Comparison of ENCODE assay signal across 18 cellular contexts in the genomic region with DNA sequence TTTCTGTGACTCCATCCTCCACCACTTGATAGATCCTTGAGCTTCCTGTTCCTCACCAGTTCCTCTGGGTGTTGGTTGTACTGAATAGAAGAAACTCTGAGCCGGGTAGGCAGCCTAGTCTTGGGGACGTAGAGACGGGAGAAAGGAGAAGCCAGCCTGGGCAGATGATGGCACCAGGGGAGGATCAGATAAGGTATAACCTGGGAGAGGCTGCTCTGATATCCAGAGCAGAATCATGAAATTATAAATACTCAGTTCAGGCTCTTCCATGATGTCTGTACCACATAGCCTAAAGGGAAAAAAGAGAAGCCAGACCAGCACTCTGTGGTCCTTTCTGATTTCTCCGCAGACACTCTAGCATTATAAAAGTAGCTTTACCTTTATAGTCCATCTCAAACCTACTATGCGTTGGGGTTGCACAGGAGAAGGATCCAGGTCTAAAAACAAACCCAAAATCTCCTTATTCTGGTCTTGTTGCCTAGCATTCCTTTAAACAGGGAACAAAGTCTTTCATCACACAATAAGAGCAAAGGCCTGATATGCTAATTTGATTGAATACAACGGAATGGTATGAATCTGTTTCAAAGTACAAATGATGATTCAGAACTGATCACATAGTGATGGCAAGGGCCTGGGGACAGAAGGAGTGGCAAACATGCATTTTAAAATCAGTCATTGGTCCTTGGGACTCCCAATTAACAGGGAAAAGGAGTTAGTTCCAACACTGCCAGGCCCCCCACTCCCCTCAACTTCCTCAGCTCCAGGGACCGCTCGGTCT. TPM values are rescaled to one million over a fixed set of nuclear protein-coding genes. Genes with fewer than 3 reads are reported as not detected.
A peak's percentile ranks its signal among the peaks of the same experiment; 100 is the strongest.
DNase-seq lines count a peak whose midpoint lies in the region; ATAC-seq, FAIRE-seq and TF ChIP-seq lines count a peak whose summit lies in the region.
"Had no signal": no experiment of that assay in that cellular context is flagged by ENCODE, and none has a peak within 500 bp of the region (broad histone marks: within the 10 kb centered on the region; RNA-seq: fewer than 3 reads in every experiment).

No MANE protein-coding gene starts in this region.

- no peak overlapping the region for H3K27ac Mint-ChIP-seq in T-helper 2 cell treated with Interferon-gamma antibody and Interleukin-4, amounts not matched to agents 5 μg/mL and 100 μg/mL, for 36 hours
- H3K27ac Mint-ChIP-seq in stimulated activated naive B cell treated with anti-CD40 and anti-IgM and Interleukin-4, amounts not matched to agents 10 μg/mL and 1 μg/mL and 100 μg/mL, for 72 hours = peak overlapping the region; percentile 7
- H3K27ac Mint-ChIP-seq: CD4-positive, alpha-beta T cell; memory B cell had no signal

- H3K36me3 ChIP-seq in WERI-Rb-1 = no peaks in the 10 kb centered on the region
- no peaks in the 10 kb centered on the region for H3K36me3 ChIP-seq in keratinocyte (ENCODE audit: control insufficient read depth in 2 of 2, extremely low read depth in 1 of 2, insufficient read depth in 2 of 2, low read length in 2 of 2)
- no peaks in the 10 kb centered on the region for H3K36me3 ChIP-seq in prostate gland

- dilution Hi-C loops in keratinocyte (cut with MboI; ENCODE audit: extremely low pct_ligation_motif_present, low sequenced_read_pairs) = no loop called here

- H3K27me3 ChIP-seq in WERI-Rb-1 (ENCODE audit: insufficient read depth, low read depth, severe bottlenecking) = no peaks in the 10 kb centered on the region
- peaks cover 17% of the 10 kb centered on the region for H3K27me3 ChIP-seq in keratinocyte (ENCODE audit: control insufficient read depth, extremely low read depth, insufficient read depth, low read length)
- H3K27me3 ChIP-seq in prostate gland (replicated peaks; ENCODE audit: insufficient read depth) = peaks cover 2% of the 10 kb centered on the region

- H3K4me2 ChIP-seq in keratinocyte (ENCODE audit: control insufficient read depth, extremely low read depth, insufficient read depth, low read depth, low read length) = peak overlapping the region; percentile 17

- no peak overlapping the region for H3K9ac ChIP-seq in keratinocyte (ENCODE audit: control insufficient read depth, extremely low read depth, insufficient read depth, low read length)

- no peaks in the 10 kb centered on the region for H3K36me3 Mint-ChIP-seq in T-helper 2 cell treated with Interferon-gamma antibody and Interleukin-4, amounts not matched to agents 5 μg/mL and 100 μg/mL, for 36 hours (ENCODE audit: low read depth)
- no peaks in the 10 kb centered on the region for H3K36me3 Mint-ChIP-seq in stimulated activated naive B cell treated with anti-CD40 and anti-IgM and Interleukin-4, amounts not matched to agents 10 μg/mL and 1 μg/mL and 100 μg/mL, for 72 hours
- H3K36me3 Mint-ChIP-seq: memory B cell had no signal

- TF ChIP-seq POLR2A in prostate gland (IDR thresholded peaks at IDR 0.05) = no peak

- no peaks in the 10 kb centered on the region for H3K79me2 ChIP-seq in keratinocyte (ENCODE audit: control insufficient read depth, insufficient read depth, low read length)

- no peak overlapping the region for H2AFZ ChIP-seq in keratinocyte (ENCODE audit: control insufficient read depth, low read length)

- H3K27me3 Mint-ChIP-seq in T-helper 2 cell treated with Interferon-gamma antibody and Interleukin-4, amounts not matched to agents 5 μg/mL and 100 μg/mL, for 36 hours (ENCODE audit: low read depth) = peaks cover 83% of the 10 kb centered on the region
- H3K27me3 Mint-ChIP-seq in stimulated activated naive B cell treated with anti-CD40 and anti-IgM and Interleukin-4, amounts not matched to agents 10 μg/mL and 1 μg/mL and 100 μg/mL, for 72 hours = peaks cover 64 to 65% of the 10 kb centered on the region in 2 donors

- no peaks in the 10 kb centered on the region for H3K9me1 ChIP-seq in keratinocyte (ENCODE audit: control insufficient read depth, extremely low read depth, insufficient read depth, low read length)

- no peaks in the 10 kb centered on the region for H3K9me3 Mint-ChIP-seq in T-helper 2 cell treated with Interferon-gamma antibody and Interleukin-4, amounts not matched to agents 5 μg/mL and 100 μg/mL, for 36 hours
- no peaks in the 10 kb centered on the region for H3K9me3 Mint-ChIP-seq in stimulated activated naive B cell treated with anti-CD40 and anti-IgM and Interleukin-4, amounts not matched to agents 10 μg/mL and 1 μg/mL and 100 μg/mL, for 72 hours
- H3K9me3 Mint-ChIP-seq: CD4-positive, alpha-beta T cell; memory B cell had no signal

- H3K27ac ChIP-seq in WERI-Rb-1 = no peak overlapping the region
- no peak overlapping the region for H3K27ac ChIP-seq in keratinocyte (ENCODE audit: control insufficient read depth, insufficient read depth, low read length)
- H3K27ac ChIP-seq in prostate gland = no peak overlapping the region

- peak overlapping the region; percentile 43 for H3K4me3 Mint-ChIP-seq in T-helper 2 cell treated with Interferon-gamma antibody and Interleukin-4, amounts not matched to agents 5 μg/mL and 100 μg/mL, for 36 hours
- H3K4me3 Mint-ChIP-seq in stimulated activated naive B cell treated with anti-CD40 and anti-IgM and Interleukin-4, amounts not matched to agents 10 μg/mL and 1 μg/mL and 100 μg/mL, for 72 hours = peak overlapping the region; percentile 42 to 84
- H3K4me3 Mint-ChIP-seq: CD4-positive, alpha-beta T cell had no signal

- H4K20me1 ChIP-seq in keratinocyte (ENCODE audit: control insufficient read depth, extremely low read depth, insufficient read depth, low read length) = no peaks in the 10 kb centered on the region

- intact Hi-C loops in prostate gland (cut with DNase I) = no loop called here

- 74% methylated on average over 8 of the region's 8 CpGs for WGBS in prostate gland

- H3K4me1 Mint-ChIP-seq in T-helper 2 cell treated with Interferon-gamma antibody and Interleukin-4, amounts not matched to agents 5 μg/mL and 100 μg/mL, for 36 hours (ENCODE audit: low read depth) = peaks cover 11% of the 10 kb centered on the region
- H3K4me1 Mint-ChIP-seq in stimulated activated naive B cell treated with anti-CD40 and anti-IgM and Interleukin-4, amounts not matched to agents 10 μg/mL and 1 μg/mL and 100 μg/mL, for 72 hours = peaks cover 12 to 28% of the 10 kb centered on the region in 2 donors

- H3K9me3 ChIP-seq in WERI-Rb-1 (ENCODE audit: severe bottlenecking) (no peaks in the 10 kb centered on the region), keratinocyte (ENCODE audit: control insufficient read depth, low read depth, low read length) (no peaks in the 10 kb centered on the region), prostate gland (no peaks in the 10 kb centered on the region)

- TF ChIP-seq CTCF in WERI-Rb-1 (IDR thresholded peaks at IDR 0.05; ENCODE audit: low read depth, low read length) = 0 out of 2 replicates have a peak, but pooled peaks have one; percentile 4
- no peak for TF ChIP-seq CTCF in keratinocyte (optimal IDR thresholded peaks at IDR 0.05 in 1 of 3, IDR thresholded peaks at IDR 0.05 in 1 of 3, conservative IDR thresholded peaks at IDR 0.05 in 1 of 3; ENCODE audit: extremely low read depth in 1 of 3, insufficient read depth in 2 of 3, low read length in 3 of 3)
- TF ChIP-seq CTCF in prostate gland (IDR thresholded peaks at IDR 0.05) = no peak

- ATAC-seq in stimulated activated naive B cell treated with anti-CD40 and anti-IgM and Interleukin-4, amounts not matched to agents 10 μg/mL and 1 μg/mL and 100 μg/mL, for 72 hours (replicated peaks) = no peak
- ATAC-seq in HG03342 (IDR thresholded peaks at IDR 0.05; ENCODE audit: unreplicated experiment) = no peak

- H3K4me3 ChIP-seq in WERI-Rb-1 (ENCODE audit: low read depth, low read length) = no peak overlapping the region
- H3K4me3 ChIP-seq in keratinocyte (ENCODE audit: control insufficient read depth in 2 of 3, extremely low read depth in 1 of 3, insufficient read depth in 2 of 3, low read depth in 1 of 3, low read length in 3 of 3) = no peak overlapping the region
- no peak overlapping the region for H3K4me3 ChIP-seq in prostate gland

- DNase-seq in T-helper 2 cell treated with Interferon-gamma antibody and Interleukin-4, amounts not matched to agents 5 μg/mL and 100 μg/mL, for 36 hours (ENCODE audit: low spot score) = no peak
- DNase-seq in T-helper 2 cell (no peak), WERI-Rb-1 (no peak), keratinocyte (ENCODE audit: low read depth, low spot score) (no peak), kidney glomerular epithelial cell (lab: John Stamatoyannopoulos, UW) (no peak), prostate gland (ENCODE audit: low spot score) (no peak)
- DNase-seq in stimulated activated naive B cell treated with anti-CD40 and anti-IgM and Interleukin-4, amounts not matched to agents 10 μg/mL and 1 μg/mL and 100 μg/mL, for 72 hours = no peak
- DNase-seq: 8988T; CD4-positive, alpha-beta T cell; Karpas-422; NCI-H1694; NCI-H526; SW 1271; trophoblast cell had no signal

- FAIRE-seq in keratinocyte (lab: Jason Lieb, UNC) = peak; percentile 48
- FAIRE-seq: GM12891 had no signal

- H3K4me1 ChIP-seq in keratinocyte (ENCODE audit: control insufficient read depth, extremely low read depth, insufficient read depth, low read length) (peaks cover 17% of the 10 kb centered on the region), prostate gland (replicated peaks) (peaks cover 4% of the 10 kb centered on the region)

RNA-seq across cellular contexts. Expression of gene CD34, which starts 1.2 kb away (rescaled TPM):
- polyA plus RNA-seq in keratinocyte = 0.03 TPM in 1 of 3 replicates, not detected in the others
- polyA plus RNA-seq in keratinocyte (2011; ENCODE audit: low read depth) = not detected
- 0.05 TPM in 1 of 2 replicates, not detected in the other for polyA plus RNA-seq in keratinocyte (2011; cell fraction: cytosol; rRNA removed)
- 0.05 TPM in 1 of 2 replicates, not detected in the other for polyA plus RNA-seq in keratinocyte (2011; cell fraction: nucleus; rRNA removed)
- polyA plus RNA-seq in keratinocyte (2012; ENCODE audit: low replicate concordance) = 0.07 TPM in 1 of 2 replicates, not detected in the other
- polyA minus RNA-seq in keratinocyte = not detected in 3 replicates
- polyA minus RNA-seq in keratinocyte (2011; cell fraction: cytosol; rRNA and poly(A)+ RNA removed) = not detected
- polyA minus RNA-seq in keratinocyte (2011; cell fraction: nucleus; rRNA and poly(A)+ RNA removed) = not detected in 2 replicates
- 10 to 100 TPM in 1 of 2 donors, 1 to 10 TPM in 1; 9.8 to 47.7 TPM for total RNA-seq in prostate gland
- total RNA-seq: CD4-positive, alpha-beta T cell; osteocyte had no signal
